Comparison of ENCODE assay signal across 8 cellular contexts in genomic region chr6:10256113-10256690, GRCh38.
DNase-seq lines count a peak whose midpoint lies in the region; ATAC-seq and TF ChIP-seq lines count a peak whose summit lies in the region.

No MANE protein-coding gene starts in this region.

- peak; percentile 22 for TF ChIP-seq CTCF in GM10248 (IDR thresholded peaks at IDR 0.05; ENCODE audit: control extremely low read depth, extremely low read depth, low read depth, missing control alignments)
- TF ChIP-seq CTCF in WERI-Rb-1 (IDR thresholded peaks at IDR 0.05; ENCODE audit: low read depth, low read length): peak; percentile 40; the same call in 1 of the 2 replicates
- TF ChIP-seq CTCF in right lobe of liver (IDR thresholded peaks at IDR 0.05): peak; percentile 21 to 28 (median 25)
- no peak for TF ChIP-seq CTCF in natural killer cell (IDR thresholded peaks at IDR 0.05)

- DNase-seq in GM10248 (ENCODE audit: extremely low spot score) (peak; percentile 11), WERI-Rb-1 (no peak), right lobe of liver (no peak), natural killer cell (no peak), retina (no peak), middle frontal gyrus (ENCODE audit: extremely low spot score, low spot score) (no peak)
- DNase-seq in activated CD4-positive, alpha-beta T cell treated with anti-CD3 and anti-CD28 coated beads, Interleukin-2, amount 50 U/mL, for 48 hours: no peak

- H3K36me3 ChIP-seq in WERI-Rb-1 (no peaks in the 10 kb centered on the region), right lobe of liver (no peaks in the 10 kb centered on the region)

- no peak overlapping the region for H3K4me3 Mint-ChIP-seq in natural killer cell

- no peaks in the 10 kb centered on the region for H3K9me3 ChIP-seq in WERI-Rb-1 (ENCODE audit: severe bottlenecking)
- H3K9me3 ChIP-seq in right lobe of liver: no peaks in the 10 kb centered on the region

- POLR2A ChIA-PET in GM10248 (lab: Yijun Ruan, JAX): no interaction called here

- intact Hi-C loops in right lobe of liver (cut with DNase I): no loop called here
- intact Hi-C loops in natural killer cell (cut with micrococcal nuclease): no loop called here

- H3K4me3 ChIP-seq in WERI-Rb-1 (ENCODE audit: low read depth, low read length): no peak overlapping the region
- no peak overlapping the region for H3K4me3 ChIP-seq in right lobe of liver

- no peak overlapping the region for H3K27ac ChIP-seq in WERI-Rb-1
- no peak overlapping the region for H3K27ac ChIP-seq in right lobe of liver

- no peaks in the 10 kb centered on the region for H3K4me1 ChIP-seq in right lobe of liver

- H3K9me3 Mint-ChIP-seq in natural killer cell: peaks cover 0 to 2% of the 10 kb centered on the region in 2 donors

- H3K36me3 Mint-ChIP-seq in natural killer cell: no peaks in the 10 kb centered on the region

- peak; percentile 64 for ATAC-seq in HG02852 (IDR thresholded peaks at IDR 0.05; ENCODE audit: unreplicated experiment)
- no peak for ATAC-seq in right lobe of liver
- ATAC-seq in natural killer cell: no peak

- H3K4me1 Mint-ChIP-seq in natural killer cell: no peaks in the 10 kb centered on the region

- no peaks in the 10 kb centered on the region for H3K27me3 Mint-ChIP-seq in natural killer cell (ENCODE audit: low read depth in 2 of 2)

- CTCF ChIA-PET in GM10248 (lab: Yijun Ruan, JAX): interaction anchor here (0.6 to 2.4 kb wide), 10 partner anchors 9 to 178 kb away, joined by 3 to 8 read pairs (median 4); no protein-coding TSS in a partner anchor

- no peak overlapping the region for H3K27ac Mint-ChIP-seq in natural killer cell

- 76% methylated on average over 3 of the region's 3 CpGs for WGBS in right lobe of liver (ENCODE audit: insufficient coverage, low coverage, low lambda C conversion rate, missing lambda C conversion rate)

- no peak for TF ChIP-seq POLR2A in right lobe of liver (IDR thresholded peaks at IDR 0.05)

- no peaks in the 10 kb centered on the region for H3K27me3 ChIP-seq in WERI-Rb-1 (ENCODE audit: insufficient read depth, low read depth, severe bottlenecking)
- H3K27me3 ChIP-seq in right lobe of liver: no peaks in the 10 kb centered on the region
